Comparison of ENCODE assay signal across 1 cellular context in the genomic region with DNA sequence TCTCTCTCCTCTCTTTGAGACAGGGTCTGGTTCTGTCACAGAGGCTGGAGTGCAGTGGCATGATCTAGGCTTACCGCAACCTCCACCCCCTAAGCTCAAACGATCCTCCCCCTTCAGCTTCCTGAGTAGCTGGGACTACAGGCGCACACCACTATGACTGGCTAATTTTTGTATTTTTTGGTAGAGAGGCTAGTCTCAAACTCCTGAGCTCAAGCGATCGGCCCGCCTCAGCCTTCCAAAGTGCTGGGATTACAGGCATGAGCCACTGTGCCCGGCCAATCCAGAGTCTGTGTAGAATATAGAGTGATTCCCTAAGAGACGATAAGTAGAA.
TF ChIP-seq lines count a peak whose summit lies in the region.

No MANE protein-coding gene starts in this region.

TF ChIP-seq in HepG2, 621 proteins besides CTCF, POLR2A, EP300 and RAD21 (continued from another document):
- TF ChIP-seq, protein P1, sequence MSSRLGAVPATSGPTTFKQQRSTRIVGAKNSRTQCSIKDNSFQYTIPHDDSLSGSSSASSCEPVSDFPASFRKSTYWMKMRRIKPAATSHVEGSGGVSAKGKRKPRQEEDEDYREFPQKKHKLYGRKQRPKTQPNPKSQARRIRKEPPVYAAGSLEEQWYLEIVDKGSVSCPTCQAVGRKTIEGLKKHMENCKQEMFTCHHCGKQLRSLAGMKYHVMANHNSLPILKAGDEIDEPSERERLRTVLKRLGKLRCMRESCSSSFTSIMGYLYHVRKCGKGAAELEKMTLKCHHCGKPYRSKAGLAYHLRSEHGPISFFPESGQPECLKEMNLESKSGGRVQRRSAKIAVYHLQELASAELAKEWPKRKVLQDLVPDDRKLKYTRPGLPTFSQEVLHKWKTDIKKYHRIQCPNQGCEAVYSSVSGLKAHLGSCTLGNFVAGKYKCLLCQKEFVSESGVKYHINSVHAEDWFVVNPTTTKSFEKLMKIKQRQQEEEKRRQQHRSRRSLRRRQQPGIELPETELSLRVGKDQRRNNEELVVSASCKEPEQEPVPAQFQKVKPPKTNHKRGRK (CRISPR knock-in tag; IDR thresholded peaks at IDR 0.05) = 0 out of 2 replicates have a peak, but pooled peaks have one; percentile 15
